Comparison of ENCODE assay signal across 1 cellular context in the genomic region with DNA sequence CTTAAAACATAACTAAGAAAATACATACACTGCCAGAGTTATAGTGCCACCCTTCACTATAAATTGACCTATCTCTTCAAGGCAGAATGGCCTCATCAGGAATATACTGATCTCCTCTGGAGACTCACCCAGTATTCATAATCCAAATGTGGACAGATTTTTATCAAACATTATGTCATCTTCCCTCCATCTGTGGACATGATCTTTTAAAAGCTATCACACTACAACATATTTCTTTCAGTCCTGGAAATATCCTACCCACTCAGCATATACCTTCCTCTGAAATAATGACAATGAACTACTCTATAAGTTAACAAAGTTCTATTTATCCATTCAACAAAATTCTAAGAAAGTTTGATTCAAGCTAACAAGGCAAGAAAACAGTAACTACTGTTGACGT.
TF ChIP-seq lines count a peak whose summit lies in the region.

No MANE protein-coding gene starts in this region.

TF ChIP-seq in GM12878, 131 proteins besides CTCF, POLR2A, EP300 and RAD21:
- TF ChIP-seq ETV6 (conservative IDR thresholded peaks at IDR 0.05 in 1 of 2, IDR thresholded peaks at IDR 0.05 in 1 of 2; ENCODE audit: borderline replicate concordance in 1 of 2, low read depth in 1 of 2) (no peak), MYB (IDR thresholded peaks at IDR 0.05; ENCODE audit: borderline replicate concordance, low read depth, low read length) (no peak), SIN3A (IDR thresholded peaks at IDR 0.05; ENCODE audit: low read depth, low read length) (no peak), RBBP5 (conservative IDR thresholded peaks at IDR 0.05) (no peak), NFXL1 (IDR thresholded peaks at IDR 0.05; ENCODE audit: borderline replicate concordance) (no peak), TAF1 (IDR thresholded peaks at IDR 0.05; ENCODE audit: borderline replicate concordance, low read depth, low read length) (no peak), LARP7 (IDR thresholded peaks at IDR 0.05) (no peak), NR2F1 (conservative IDR thresholded peaks at IDR 0.05) (no peak)
